ENCODE assay signal across 9 cellular contexts in genomic region chr11:119361056-119361787, GRCh38. TPM values are rescaled to one million over a fixed set of nuclear protein-coding genes. Genes with fewer than 3 reads are reported as not detected.
DNase-seq lines count a peak whose midpoint lies in the region; ATAC-seq, FAIRE-seq and TF ChIP-seq lines count a peak whose summit lies in the region.
"Had no signal": no experiment of that assay in that cellular context is flagged by ENCODE, and none has a peak within 500 bp of the region (broad histone marks: within the 10 kb centered on the region; RNA-seq: fewer than 3 reads in every experiment).

No MANE protein-coding gene starts in this region.

- H3K27ac ChIP-seq in right lobe of liver, result peak overlapping the region in 2 of 3 donors; percentile 81 to 98

- peak; percentile 67 for ATAC-seq in activated naive CD8-positive, alpha-beta T cell treated with anti-CD3 and anti-CD28 coated beads, Interleukin-2, amount 50 U/mL, for 24 hours
- ATAC-seq in right lobe of liver, result peak; percentile 51 to 66 (median 60)
- ATAC-seq in stimulated activated naive B cell treated with anti-CD40 and anti-IgM and Interleukin-4, amounts not matched to agents 10 μg/mL and 1 μg/mL and 100 μg/mL, for 72 hours (replicated peaks), result peak; percentile 28 to 64
- no peak for ATAC-seq in natural killer cell
- ATAC-seq in GM19023 (IDR thresholded peaks at IDR 0.05; ENCODE audit: unreplicated experiment), result no peak

- no peak overlapping the region for H3K27ac Mint-ChIP-seq in activated naive CD8-positive, alpha-beta T cell treated with anti-CD3 and anti-CD28 coated beads, Interleukin-2, amount 50 U/mL, for 24 hours
- no peak overlapping the region for H3K27ac Mint-ChIP-seq in activated naive CD8-positive, alpha-beta T cell treated with anti-CD3 and anti-CD28 coated beads for 36 hours
- no peak overlapping the region for H3K27ac Mint-ChIP-seq in stimulated activated naive B cell treated with anti-CD40 and anti-IgM and Interleukin-4, amounts not matched to agents 10 μg/mL and 1 μg/mL and 100 μg/mL, for 72 hours
- H3K27ac Mint-ChIP-seq in natural killer cell, result no peak overlapping the region
- H3K27ac Mint-ChIP-seq: activated naive CD8-positive, alpha-beta T cell had no signal

- no peak overlapping the region for H3K4me3 ChIP-seq in bronchial epithelial cell (ENCODE audit: low read depth, low read length)
- H3K4me3 ChIP-seq in right lobe of liver, result peak overlapping the region in 1 of 3 donors; percentile 73

- intact Hi-C loops in right lobe of liver (cut with DNase I), result loop anchor here in 1 of 2 donors (10.0 kb wide), 1 partner anchor 114 kb away; no protein-coding TSS in a partner anchor
- intact Hi-C loops in natural killer cell (cut with micrococcal nuclease), result no loop called here

- no peak for DNase-seq in activated naive CD8-positive, alpha-beta T cell treated with anti-CD3 and anti-CD28 coated beads, Interleukin-2, amount 50 U/mL, for 24 hours
- DNase-seq in activated naive CD8-positive, alpha-beta T cell treated with anti-CD3 and anti-CD28 coated beads for 36 hours, result no peak
- DNase-seq in NCI-H526 (lab: John Stamatoyannopoulos, UW), result peak; percentile 70 to 83
- peak; percentile 98 for DNase-seq in bronchial epithelial cell (ENCODE audit: low read depth)
- DNase-seq in right lobe of liver, result peak; percentile 78 to 87 (median 82)
- no peak for DNase-seq in stimulated activated naive B cell treated with anti-CD40 and anti-IgM and Interleukin-4, amounts not matched to agents 10 μg/mL and 1 μg/mL and 100 μg/mL, for 72 hours
- no peak for DNase-seq in natural killer cell

- peak; percentile 80 for FAIRE-seq in bronchial epithelial cell (lab: Jason Lieb, UNC)

- H3K36me3 ChIP-seq in bronchial epithelial cell (ENCODE audit: control insufficient read depth, insufficient read depth, low read length) (no peaks in the 10 kb centered on the region), right lobe of liver (peaks cover 0 to 36% (median 6%) of the 10 kb centered on the region in 4 donors)

- no peaks in the 10 kb centered on the region for H3K9me3 ChIP-seq in right lobe of liver

- peaks cover 0 to 44% (median 17%) of the 10 kb centered on the region in 4 donors for H3K4me1 ChIP-seq in right lobe of liver

- WGBS in right lobe of liver (ENCODE audit: insufficient coverage, low coverage, low lambda C conversion rate, missing lambda C conversion rate), result 8% methylated on average over 4 of the region's 8 CpGs

- no peaks in the 10 kb centered on the region for H3K9me3 Mint-ChIP-seq in activated naive CD8-positive, alpha-beta T cell treated with anti-CD3 and anti-CD28 coated beads, Interleukin-2, amount 50 U/mL, for 24 hours
- H3K9me3 Mint-ChIP-seq in activated naive CD8-positive, alpha-beta T cell treated with anti-CD3 and anti-CD28 coated beads for 36 hours, result no peaks in the 10 kb centered on the region
- H3K9me3 Mint-ChIP-seq in stimulated activated naive B cell treated with anti-CD40 and anti-IgM and Interleukin-4, amounts not matched to agents 10 μg/mL and 1 μg/mL and 100 μg/mL, for 72 hours, result peaks cover 0 to 2% of the 10 kb centered on the region in 2 donors
- no peaks in the 10 kb centered on the region for H3K9me3 Mint-ChIP-seq in natural killer cell

- no peak for TF ChIP-seq CTCF in bronchial epithelial cell (IDR thresholded peaks at IDR 0.05; ENCODE audit: insufficient read depth, low read length, severe bottlenecking)
- TF ChIP-seq CTCF in right lobe of liver (IDR thresholded peaks at IDR 0.05), result no peak
- TF ChIP-seq CTCF in natural killer cell (IDR thresholded peaks at IDR 0.05), result no peak

- H3K4me3 Mint-ChIP-seq in activated naive CD8-positive, alpha-beta T cell treated with anti-CD3 and anti-CD28 coated beads, Interleukin-2, amount 50 U/mL, for 24 hours, result no peak overlapping the region
- H3K4me3 Mint-ChIP-seq in activated naive CD8-positive, alpha-beta T cell treated with anti-CD3 and anti-CD28 coated beads for 36 hours, result no peak overlapping the region
- H3K4me3 Mint-ChIP-seq in stimulated activated naive B cell treated with anti-CD40 and anti-IgM and Interleukin-4, amounts not matched to agents 10 μg/mL and 1 μg/mL and 100 μg/mL, for 72 hours, result no peak overlapping the region
- H3K4me3 Mint-ChIP-seq in natural killer cell, result no peak overlapping the region

- no peaks in the 10 kb centered on the region for H3K36me3 Mint-ChIP-seq in activated naive CD8-positive, alpha-beta T cell treated with anti-CD3 and anti-CD28 coated beads, Interleukin-2, amount 50 U/mL, for 24 hours (ENCODE audit: low read depth)
- no peaks in the 10 kb centered on the region for H3K36me3 Mint-ChIP-seq in activated naive CD8-positive, alpha-beta T cell treated with anti-CD3 and anti-CD28 coated beads for 36 hours
- H3K36me3 Mint-ChIP-seq in stimulated activated naive B cell treated with anti-CD40 and anti-IgM and Interleukin-4, amounts not matched to agents 10 μg/mL and 1 μg/mL and 100 μg/mL, for 72 hours, result peaks cover 0 to 6% of the 10 kb centered on the region in 2 donors
- H3K36me3 Mint-ChIP-seq in natural killer cell, result peaks cover 6% of the 10 kb centered on the region
- H3K36me3 Mint-ChIP-seq: activated naive CD8-positive, alpha-beta T cell had no signal

- no peaks in the 10 kb centered on the region for H3K27me3 ChIP-seq in bronchial epithelial cell (ENCODE audit: control insufficient read depth, insufficient read depth, low read length)
- H3K27me3 ChIP-seq in right lobe of liver, result no peaks in the 10 kb centered on the region

- no peak for TF ChIP-seq POLR2A in right lobe of liver (IDR thresholded peaks at IDR 0.05)

- H3K27me3 Mint-ChIP-seq in activated naive CD8-positive, alpha-beta T cell treated with anti-CD3 and anti-CD28 coated beads, Interleukin-2, amount 50 U/mL, for 24 hours, result peaks cover 41% of the 10 kb centered on the region
- peaks cover 47% of the 10 kb centered on the region for H3K27me3 Mint-ChIP-seq in activated naive CD8-positive, alpha-beta T cell treated with anti-CD3 and anti-CD28 coated beads for 36 hours
- peaks cover 46 to 52% of the 10 kb centered on the region in 2 donors for H3K27me3 Mint-ChIP-seq in stimulated activated naive B cell treated with anti-CD40 and anti-IgM and Interleukin-4, amounts not matched to agents 10 μg/mL and 1 μg/mL and 100 μg/mL, for 72 hours
- H3K27me3 Mint-ChIP-seq in natural killer cell (ENCODE audit: low read depth in 2 of 2), result peaks cover 52 to 55% of the 10 kb centered on the region in 2 donors

- peaks cover 10% of the 10 kb centered on the region for H3K4me1 Mint-ChIP-seq in activated naive CD8-positive, alpha-beta T cell treated with anti-CD3 and anti-CD28 coated beads, Interleukin-2, amount 50 U/mL, for 24 hours
- H3K4me1 Mint-ChIP-seq in activated naive CD8-positive, alpha-beta T cell treated with anti-CD3 and anti-CD28 coated beads for 36 hours, result peaks cover 8% of the 10 kb centered on the region
- H3K4me1 Mint-ChIP-seq in stimulated activated naive B cell treated with anti-CD40 and anti-IgM and Interleukin-4, amounts not matched to agents 10 μg/mL and 1 μg/mL and 100 μg/mL, for 72 hours, result peaks cover 32 to 51% of the 10 kb centered on the region in 2 donors
- H3K4me1 Mint-ChIP-seq in natural killer cell, result peaks cover 13 to 15% of the 10 kb centered on the region in 2 donors

RNA-seq across cellular contexts. Expression of gene MFRP, which starts 14.7 kb away (rescaled TPM):
- not detected for total RNA-seq in activated naive CD8-positive, alpha-beta T cell treated with anti-CD3 and anti-CD28 coated beads for 36 hours
- not detected in 2 replicates for total RNA-seq in bronchial epithelial cell
- not detected for total RNA-seq in right lobe of liver
- total RNA-seq in natural killer cell, result not detected

RNA-seq across cellular contexts. Expression of gene USP2, which starts 20.3 kb away (rescaled TPM):
- 1 to 10 TPM in 1 of 2 experiments, under 1 TPM in 1; 0.82 to 1.4 TPM for total RNA-seq in activated naive CD8-positive, alpha-beta T cell treated with anti-CD3 and anti-CD28 coated beads for 36 hours
- total RNA-seq in bronchial epithelial cell, result 0.26 and 1.2 TPM in 2 replicates
- 10 to 100 TPM in 2 of 6 experiments, 1 to 10 TPM in 4; 1.3 to 25.9 (median 4.6) TPM for total RNA-seq in right lobe of liver
- 1 to 10 TPM in 1 of 3 donors, under 1 TPM in 1, not detected in 1; 0.50 to 3.9 TPM for total RNA-seq in natural killer cell

RNA-seq across cellular contexts. Expression of gene C1QTNF5, which starts 20.5 kb away (rescaled TPM):
- total RNA-seq in activated naive CD8-positive, alpha-beta T cell treated with anti-CD3 and anti-CD28 coated beads for 36 hours, result not detected
- total RNA-seq in bronchial epithelial cell, result 0.90 and 1.3 TPM in 2 replicates
- total RNA-seq in right lobe of liver, result 1 to 10 TPM; 2.8 to 6.3 (median 4.8) TPM
- total RNA-seq in natural killer cell, result not detected

RNA-seq across cellular contexts. Expression of gene RNF26, which starts 26.9 kb away (rescaled TPM):
- total RNA-seq in activated naive CD8-positive, alpha-beta T cell treated with anti-CD3 and anti-CD28 coated beads for 36 hours, result 10 to 100 TPM; 31.8 to 33.0 TPM
- total RNA-seq in bronchial epithelial cell (2.4 and 3.6 TPM in 2 replicates), right lobe of liver (10 to 100 TPM; 12.9 to 18.1 (median 15.1) TPM), natural killer cell (10 to 100 TPM; 18.0 to 21.8 (median 18.1) TPM)

RNA-seq across cellular contexts. Expression of gene MCAM, which starts 44.3 kb away (rescaled TPM):
- 1 to 10 TPM; 8.9 to 9.9 TPM for total RNA-seq in activated naive CD8-positive, alpha-beta T cell treated with anti-CD3 and anti-CD28 coated beads for 36 hours
- total RNA-seq in bronchial epithelial cell (25.7 and 36.3 TPM in 2 replicates), right lobe of liver (10 to 100 TPM in 4 of 6 experiments, 1 to 10 TPM in 2; 1.8 to 28.7 (median 12.5) TPM), natural killer cell (1 to 10 TPM in 1 of 3 donors, under 1 TPM in 2; 0.11 to 2.0 (median 0.19) TPM)

Comparison
In these comparisons a context has a peak if more than half of its experiments do, and no peak if none do; other contexts are left out.
1. ATAC-seq: peak in activated naive CD8-positive, alpha-beta T cell treated with anti-CD3 and anti-CD28 coated beads, Interleukin-2, amount 50 U/mL, for 24 hours (single experiment), right lobe of liver (4 of 4) and stimulated activated naive B cell treated with anti-CD40 and anti-IgM and Interleukin-4, amounts not matched to agents 10 μg/mL and 1 μg/mL and 100 μg/mL, for 72 hours (2 of 2); none in natural killer cell (0 of 3) and GM19023 (single experiment).
2. DNase-seq: peak in NCI-H526 (2 of 2), bronchial epithelial cell (single experiment) and right lobe of liver (3 of 3); none in activated naive CD8-positive, alpha-beta T cell treated with anti-CD3 and anti-CD28 coated beads, Interleukin-2, amount 50 U/mL, for 24 hours (single experiment), activated naive CD8-positive, alpha-beta T cell treated with anti-CD3 and anti-CD28 coated beads for 36 hours (single experiment), stimulated activated naive B cell treated with anti-CD40 and anti-IgM and Interleukin-4, amounts not matched to agents 10 μg/mL and 1 μg/mL and 100 μg/mL, for 72 hours (single experiment) and natural killer cell (single experiment).